1 cellular context compared by ENCODE assay signal in genomic region chr9:121581775-121582600, GRCh38.
TF ChIP-seq lines count a peak whose summit lies in the region.

No MANE protein-coding gene starts in this region.

TF ChIP-seq in H1, 55 proteins besides CTCF, POLR2A, EP300 and RAD21 (continued from another document):
- TF ChIP-seq SIN3A (conservative IDR thresholded peaks at IDR 0.05 in 1 of 2, IDR thresholded peaks at IDR 0.05 in 1 of 2; ENCODE audit: low read depth in 1 of 2, low read length in 2 of 2), result no peak
- TF ChIP-seq USF2 (IDR thresholded peaks at IDR 0.05; ENCODE audit: low read length), result no peak
- no peak for TF ChIP-seq CEBPB (IDR thresholded peaks at IDR 0.05; ENCODE audit: low read depth, low read length)
- no peak for TF ChIP-seq GTF2F1 (IDR thresholded peaks at IDR 0.05; ENCODE audit: borderline replicate concordance, low read depth, low read length)
- no peak for TF ChIP-seq CHD2 (IDR thresholded peaks at IDR 0.05; ENCODE audit: low read length)
- TF ChIP-seq RXRA (IDR thresholded peaks at IDR 0.05; ENCODE audit: insufficient read depth, low read depth, low read length), result no peak
- TF ChIP-seq RFX5 (IDR thresholded peaks at IDR 0.05; ENCODE audit: borderline replicate concordance, low read depth, low read length), result no peak
- TF ChIP-seq SUZ12 (IDR thresholded peaks at IDR 0.05; ENCODE audit: low read length), result no peak
- no peak for TF ChIP-seq JUND (IDR thresholded peaks at IDR 0.05; ENCODE audit: low read length)
- no peak for TF ChIP-seq ATF3 (IDR thresholded peaks at IDR 0.05; ENCODE audit: insufficient read depth, low read depth, low read length)
